ENCODE assay signal across 17 cellular contexts in genomic region chr17:1552911-1553310, GRCh38. TPM values are rescaled to one million over a fixed set of nuclear protein-coding genes. Genes with fewer than 3 reads are reported as not detected.
DNase-seq lines count a peak whose midpoint lies in the region; ATAC-seq and TF ChIP-seq lines count a peak whose summit lies in the region.
"Had no signal": no experiment of that assay in that cellular context is flagged by ENCODE, and none has a peak within 500 bp of the region (broad histone marks: within the 10 kb centered on the region; RNA-seq: fewer than 3 reads in every experiment).

No MANE protein-coding gene starts in this region.

- H3K9ac ChIP-seq in neuronal stem cell (ENCODE audit: low read depth, low read length, poor library complexity) = peak overlapping the region; percentile 32

- H2BK5ac ChIP-seq in neuronal stem cell (ENCODE audit: low read length) = no peak overlapping the region

- H2AK5ac ChIP-seq in neuronal stem cell (ENCODE audit: low read depth, low read length) = no peak overlapping the region

- no peak overlapping the region for H3K4me3 ChIP-seq in GM12865 (ENCODE audit: low read depth, low read length)
- no peak overlapping the region for H3K4me3 ChIP-seq in neuronal stem cell (ENCODE audit: low read length in 2 of 2)
- H3K4me3 ChIP-seq in transverse colon = no peak overlapping the region
- H3K4me3 ChIP-seq: SJSA1 had no signal

- peaks cover 0 to 3% of the 10 kb centered on the region in 2 donors for H3K4me1 ChIP-seq in neuronal stem cell (ENCODE audit: control insufficient read depth in 2 of 2, insufficient read depth in 1 of 2, low read depth in 1 of 2, low read length in 2 of 2)
- peaks cover 4 to 30% (median 18%) of the 10 kb centered on the region in 4 donors for H3K4me1 ChIP-seq in transverse colon
- H3K4me1 ChIP-seq: SJSA1 had no signal

- no peak overlapping the region for H3K18ac ChIP-seq in neuronal stem cell (ENCODE audit: low read length)

- H2AFZ ChIP-seq in neuronal stem cell (ENCODE audit: low read length) = no peak overlapping the region

- no CpG with 5 or more reads among the region's 11 CpGs for WGBS in neuronal stem cell (ENCODE audit: extremely low coverage in 2 of 2, insufficient read length in 2 of 2, insufficient replicate concordance in 1 of 2), 2 donors
- 74 to 89% methylated on average over 8 to 11 of the region's 11 CpGs for WGBS in transverse colon (ENCODE audit: low coverage in 1 of 2), 2 donors

- no peak for TF ChIP-seq EP300 in transverse colon (IDR thresholded peaks at IDR 0.05; ENCODE audit: low read depth)

- H3K23ac ChIP-seq in neuronal stem cell (ENCODE audit: low read depth, low read length, poor library complexity) = no peak overlapping the region

- no peak for TF ChIP-seq POLR2A in transverse colon (IDR thresholded peaks at IDR 0.05)

- intact Hi-C loops in transverse colon (cut with DNase I; ENCODE audit: low total_unique reads) = no loop called here

- H3K4me2 ChIP-seq in neuronal stem cell (ENCODE audit: insufficient read depth, low read length, poor library complexity, severe bottlenecking) = no peak overlapping the region

- peaks cover 7% of the 10 kb centered on the region for H3K79me1 ChIP-seq in neuronal stem cell (ENCODE audit: low read depth, low read length)

- no peak overlapping the region for H3K4ac ChIP-seq in neuronal stem cell (ENCODE audit: low read length)

- H2BK120ac ChIP-seq in neuronal stem cell (ENCODE audit: low read depth, low read length) = no peak overlapping the region

- ATAC-seq in HG02798 (IDR thresholded peaks at IDR 0.05; ENCODE audit: poor library complexity, unreplicated experiment) (peak; percentile 42), GM21723 (IDR thresholded peaks at IDR 0.05; ENCODE audit: unreplicated experiment) (no peak), GM18870 (IDR thresholded peaks at IDR 0.05; ENCODE audit: unreplicated experiment) (no peak)
- ATAC-seq: PC-3 had no signal

- H3K27me3 ChIP-seq in neuronal stem cell (ENCODE audit: control insufficient read depth in 3 of 3, insufficient read depth in 3 of 3, low read depth in 1 of 3, low read length in 3 of 3) = no peaks in the 10 kb centered on the region
- H3K27me3 ChIP-seq in transverse colon = no peaks in the 10 kb centered on the region
- H3K27me3 ChIP-seq: SJSA1 had no signal

- no peak overlapping the region for H4K8ac ChIP-seq in neuronal stem cell (ENCODE audit: low read depth, low read length)

- H4K91ac ChIP-seq in neuronal stem cell (ENCODE audit: low read depth, low read length, poor library complexity) = no peak overlapping the region

- in situ Hi-C loops in transverse colon (cut with MboI; ENCODE audit: low pct_ligation_motif_present in 1 of 4, low pct_unique_long_range_greater_than_20kb in 1 of 4, low sequenced_read_pairs in 3 of 4) = no loop called here

- H3K9me3 ChIP-seq in neuronal stem cell (replicated peaks in 1 of 2; ENCODE audit: control insufficient read depth in 2 of 2, insufficient read depth in 1 of 2, low read depth in 1 of 2, low read length in 2 of 2) (no peaks in the 10 kb centered on the region), transverse colon (no peaks in the 10 kb centered on the region)
- H3K9me3 ChIP-seq: SJSA1 had no signal

- no peak overlapping the region for H2BK15ac ChIP-seq in neuronal stem cell (ENCODE audit: low read length)

- no peak overlapping the region for H2BK12ac ChIP-seq in neuronal stem cell (ENCODE audit: low read length)

- TF ChIP-seq CTCF in GM12865 (IDR thresholded peaks at IDR 0.05; ENCODE audit: insufficient read depth, low read depth, low read length, missing control alignments) = no peak
- no peak for TF ChIP-seq CTCF in transverse colon (IDR thresholded peaks at IDR 0.05)

- H3K36me3 ChIP-seq in neuronal stem cell (replicated peaks in 1 of 2; ENCODE audit: control insufficient read depth in 2 of 2, insufficient read depth in 2 of 2, low read length in 2 of 2) (peaks cover 28 to 92% of the 10 kb centered on the region in 2 donors), transverse colon (peaks cover 0 to 35% (median 16%) of the 10 kb centered on the region in 4 donors)

- DNase-seq in GM12865 (ENCODE audit: low read depth) = peak; percentile 62
- no peak for DNase-seq in neuronal stem cell (ENCODE audit: low spot score)
- no peak for DNase-seq in transverse colon
- no peak for DNase-seq in activated T-cell treated with anti-CD3 and anti-CD28 coated beads, Interleukin-2, amount 50 U/mL, for 48 hours
- DNase-seq: AML-193, DMS79 treated with DMSO at 0.1 percent for 48 hours, GDM1, GOT3, NCI-H1436 treated with DMSO at 0.1 percent for 48 hours, NCI-H2227 treated with DMSO at 0.1 percent for 48 hours, NCI-H526, PC-3 had no signal

- H3K27ac ChIP-seq in neuronal stem cell (replicated peaks; ENCODE audit: low read length) (no peak overlapping the region), transverse colon (peak overlapping the region in 3 of 4 donors; percentile 7 to 47 (median 14))
- H3K27ac ChIP-seq: HL-60, SJSA1 had no signal

- no peak overlapping the region for H3K14ac ChIP-seq in neuronal stem cell (ENCODE audit: low read length)

RNA-seq across cellular contexts. Expression of gene PITPNA, which starts 9.7 kb away (rescaled TPM):
- polyA plus RNA-seq in neuronal stem cell (2013, experiment 1 of 2) = 62.6 TPM
- polyA plus RNA-seq in neuronal stem cell (2013, experiment 2 of 2) = 64.6 TPM
- total RNA-seq in transverse colon = 10 to 100 TPM; 15.3 to 50.2 (median 32.7) TPM

RNA-seq across cellular contexts. Expression of gene INPP5K, which starts 36.5 kb away (rescaled TPM):
- 11.1 TPM for polyA plus RNA-seq in neuronal stem cell (2013, experiment 1 of 2)
- polyA plus RNA-seq in neuronal stem cell (2013, experiment 2 of 2) = 10.1 TPM
- total RNA-seq in transverse colon = 100 to 1,000 TPM in 1 of 4 donors, 10 to 100 TPM in 3; 10.9 to 114 (median 81.9) TPM
